ENCODE assay signal across 8 cellular contexts in the genomic region with DNA sequence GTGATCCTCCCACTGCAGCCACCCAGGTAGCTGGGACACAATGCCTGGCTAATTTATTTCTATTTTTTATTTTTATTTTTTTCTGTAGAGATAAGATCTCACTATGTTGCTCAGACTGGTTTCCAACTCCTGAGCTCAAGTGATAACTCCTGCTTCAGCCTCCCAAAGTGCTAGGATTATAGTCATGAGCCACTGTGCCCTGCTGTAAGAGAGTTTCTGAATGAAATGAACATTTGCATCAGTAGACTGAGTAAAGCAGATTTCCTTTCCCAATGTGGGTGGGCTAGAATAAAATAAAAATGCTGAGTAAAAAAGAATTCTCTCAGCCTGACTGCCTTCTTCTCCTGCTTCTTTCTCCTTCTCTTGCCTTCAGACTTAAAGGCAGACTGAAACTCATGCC.
"Had no signal": no experiment of that assay in that cellular context is flagged by ENCODE, and none has a peak within 500 bp of the region (broad histone marks: within the 10 kb centered on the region; RNA-seq: fewer than 3 reads in every experiment).

No MANE protein-coding gene starts in this region.

- FAIRE-seq: HepG2 had no signal

- H3K9ac ChIP-seq: GM23248 had no signal

- H3K9me3 ChIP-seq: HAP-1 had no signal

- H3K4me1 ChIP-seq: HAP-1 had no signal

- H3K36me3 ChIP-seq: HAP-1 had no signal

- DNase-seq: GM23248, GOT3, H7, HFFc6, KBM-7 had no signal

- H3K27ac ChIP-seq: GM23248, HL-60 had no signal

- H3K4me3 ChIP-seq: GM23248, HAP-1 had no signal

- H2AFZ ChIP-seq: GM23248 had no signal
